Comparison of ENCODE assay signal across 8 cellular contexts in the genomic region with DNA sequence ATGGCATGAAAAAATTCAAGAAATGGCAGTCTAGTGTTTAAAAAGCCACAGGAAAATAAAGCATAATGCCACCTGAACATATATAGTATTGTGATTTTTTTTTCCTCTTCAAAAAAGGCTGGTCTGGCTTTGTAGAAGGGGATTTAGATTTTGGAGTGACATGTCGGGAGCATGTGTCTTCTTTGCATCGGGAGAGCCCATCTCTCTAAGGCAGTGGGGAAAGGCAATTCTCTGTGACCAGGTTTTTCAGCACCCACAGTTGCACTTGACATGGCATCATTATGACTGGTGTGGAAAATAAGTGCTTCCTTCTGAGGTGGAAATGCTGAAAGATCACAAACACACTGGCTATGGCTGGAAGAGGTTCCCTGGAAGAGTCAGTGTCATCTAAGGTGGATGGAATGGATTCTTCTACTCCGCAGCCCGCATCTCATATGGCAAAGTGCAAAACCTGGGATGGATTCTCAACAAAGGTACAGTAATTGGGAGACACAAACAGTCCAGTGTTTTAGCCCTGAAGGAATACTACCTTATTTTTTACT.
A peak's percentile ranks its signal among the peaks of the same experiment; 100 is the strongest.
DNase-seq lines count a peak whose midpoint lies in the region; ATAC-seq and TF ChIP-seq lines count a peak whose summit lies in the region.

No MANE protein-coding gene starts in this region.

- no peak overlapping the region for H3K4me3 Mint-ChIP-seq in activated CD8-positive, alpha-beta memory T cell treated with anti-CD3 and anti-CD28 coated beads, Interleukin-2, amount 10 ng/mL, durations not matched to agents 7 days and 5 days
- no peak overlapping the region for H3K4me3 Mint-ChIP-seq in activated naive CD4-positive, alpha-beta T cell treated with anti-CD3 and anti-CD28 coated beads for 36 hours

- no peaks in the 10 kb centered on the region for H3K79me1 ChIP-seq in trophoblast cell (ENCODE audit: low read length)

- H3K4me3 ChIP-seq in adrenal gland (peak overlapping the region in 1 of 4 donors; percentile 24), heart right ventricle (peak overlapping the region in 9 of 10 donors; percentile 1 to 48 (median 39)), trophoblast cell (ENCODE audit: low read depth, low read length) (no peak overlapping the region)

- intact Hi-C loops in adrenal gland (cut with DNase I): no loop called here
- intact Hi-C loops in heart right ventricle (cut with DNase I): loop anchor here in 2 of 10 donors (5.0 kb wide), 2 partner anchors 69 to 529 kb away; no protein-coding TSS in a partner anchor
- intact Hi-C loops in activated naive CD4-positive, alpha-beta T cell treated with anti-CD3 and anti-CD28 coated beads for 36 hours (cut with micrococcal nuclease): loop anchor here (10.0 kb wide), 1 partner anchor 992 kb away; no protein-coding TSS in a partner anchor

- H4K8ac ChIP-seq in trophoblast cell (ENCODE audit: low read depth, low read length): no peak overlapping the region

- CTCF ChIA-PET in activated CD8-positive, alpha-beta memory T cell treated with anti-CD3 and anti-CD28 coated beads, Interleukin-2, amount 10 ng/mL, durations not matched to agents 7 days and 5 days (lab: Charles Lee): no interaction called here
- CTCF ChIA-PET in activated naive CD4-positive, alpha-beta T cell treated with anti-CD3 and anti-CD28 coated beads for 36 hours (lab: Charles Lee): no interaction called here

- no peaks in the 10 kb centered on the region for H3K9me3 Mint-ChIP-seq in activated CD8-positive, alpha-beta memory T cell treated with anti-CD3 and anti-CD28 coated beads, Interleukin-2, amount 10 ng/mL, durations not matched to agents 7 days and 5 days (ENCODE audit: low read depth)
- H3K9me3 Mint-ChIP-seq in activated naive CD4-positive, alpha-beta T cell treated with anti-CD3 and anti-CD28 coated beads for 36 hours: no peaks in the 10 kb centered on the region

- no peak overlapping the region for H3K23ac ChIP-seq in trophoblast cell (ENCODE audit: low read length)

- H3K4me2 ChIP-seq in trophoblast cell (ENCODE audit: low read length): peak overlapping the region; percentile 26

- H3K27me3 ChIP-seq in adrenal gland (no peaks in the 10 kb centered on the region), heart right ventricle (peaks cover 0 to 49% (median 0%) of the 10 kb centered on the region in 7 donors), trophoblast cell (ENCODE audit: insufficient read depth, low read length) (peaks cover 17% of the 10 kb centered on the region)

- DNase-seq in DMS153 treated with DMSO at 0.1 percent for 48 hours (lab: John Stamatoyannopoulos, UW; ENCODE audit: unreplicated experiment) (peak; percentile 44), NCI-H146 treated with DMSO at 0.1 percent for 48 hours (lab: John Stamatoyannopoulos, UW; ENCODE audit: unreplicated experiment) (peak; percentile 17), adrenal gland (peak in 5 of 7 donors; percentile 33 to 53 (median 42)), heart right ventricle (peak in 1 of 2 donors; percentile 74), trophoblast cell (peak; percentile 66 to 92)
- no peak for DNase-seq in activated CD8-positive, alpha-beta memory T cell treated with anti-CD3 and anti-CD28 coated beads, Interleukin-2, amount 10 ng/mL, durations not matched to agents 7 days and 5 days
- DNase-seq in activated naive CD4-positive, alpha-beta T cell treated with anti-CD3 and anti-CD28 coated beads for 36 hours: no peak
- DNase-seq in activated CD8-positive, alpha-beta memory T cell treated with anti-CD3 and anti-CD28 coated beads for 24 hours: no peak

- WGBS in adrenal gland, 4 donors: 2 to 10% (median 4%) methylated on average over 4 of the region's 4 CpGs
- WGBS in heart right ventricle, 2 donors: 0 to 2% methylated on average over 4 of the region's 4 CpGs
- WGBS in trophoblast cell (ENCODE audit: extremely low coverage, insufficient coverage, insufficient read length): no CpG with 5 or more reads among the region's 4 CpGs

- H2AK5ac ChIP-seq in trophoblast cell (ENCODE audit: low read length): no peak overlapping the region

- H3K36me3 ChIP-seq in adrenal gland (replicated peaks in 1 of 2) (no peaks in the 10 kb centered on the region), heart right ventricle (no peaks in the 10 kb centered on the region), trophoblast cell (ENCODE audit: control insufficient read depth in 1 of 2, insufficient read depth in 2 of 2, low read length in 2 of 2) (no peaks in the 10 kb centered on the region)

- H3K27ac ChIP-seq in adrenal gland: no peak overlapping the region
- peak overlapping the region in 1 of 10 donors; percentile 27 for H3K27ac ChIP-seq in heart right ventricle
- H3K27ac ChIP-seq in trophoblast cell (ENCODE audit: low read depth, low read length): no peak overlapping the region

- H4K12ac ChIP-seq in trophoblast cell (ENCODE audit: low read depth, low read length): no peak overlapping the region

- peak in 1 of 2 donors; percentile 31 for TF ChIP-seq POLR2A in adrenal gland (IDR thresholded peaks at IDR 0.05)

- TF ChIP-seq CTCF in adrenal gland (IDR thresholded peaks at IDR 0.05): no peak
- no peak for TF ChIP-seq CTCF in heart right ventricle (IDR thresholded peaks at IDR 0.05)

- no peaks in the 10 kb centered on the region for H3K79me2 ChIP-seq in trophoblast cell (ENCODE audit: control insufficient read depth, insufficient read depth, low read length, poor library complexity)

- H2BK5ac ChIP-seq in trophoblast cell (ENCODE audit: low read depth, low read length, poor library complexity): no peak overlapping the region

- H3K14ac ChIP-seq in trophoblast cell (ENCODE audit: low read length): no peak overlapping the region

- H3K27me3 Mint-ChIP-seq in activated CD8-positive, alpha-beta memory T cell treated with anti-CD3 and anti-CD28 coated beads, Interleukin-2, amount 10 ng/mL, durations not matched to agents 7 days and 5 days: peaks cover 34% of the 10 kb centered on the region
- peaks cover 60% of the 10 kb centered on the region for H3K27me3 Mint-ChIP-seq in activated naive CD4-positive, alpha-beta T cell treated with anti-CD3 and anti-CD28 coated beads for 36 hours (ENCODE audit: low read depth)

- ATAC-seq in heart right ventricle: peak in 6 of 8 donors; percentile 30 to 81 (median 65)
- no peak for ATAC-seq in activated CD8-positive, alpha-beta memory T cell treated with anti-CD3 and anti-CD28 coated beads, Interleukin-2, amount 10 ng/mL, durations not matched to agents 7 days and 5 days

- no peak overlapping the region for H3K9ac ChIP-seq in trophoblast cell (ENCODE audit: low read length)

- peaks cover 2% of the 10 kb centered on the region for H3K36me3 Mint-ChIP-seq in activated CD8-positive, alpha-beta memory T cell treated with anti-CD3 and anti-CD28 coated beads, Interleukin-2, amount 10 ng/mL, durations not matched to agents 7 days and 5 days
- H3K36me3 Mint-ChIP-seq in activated naive CD4-positive, alpha-beta T cell treated with anti-CD3 and anti-CD28 coated beads for 36 hours (ENCODE audit: low read depth): no peaks in the 10 kb centered on the region

- H3K4me1 ChIP-seq in adrenal gland (replicated peaks in 1 of 2): peaks cover 4 to 18% of the 10 kb centered on the region in 2 donors
- H3K4me1 ChIP-seq in heart right ventricle: peaks cover 0 to 37% (median 18%) of the 10 kb centered on the region in 9 donors
- H3K4me1 ChIP-seq in trophoblast cell (ENCODE audit: control insufficient read depth in 1 of 2, insufficient read depth in 2 of 2, low read length in 2 of 2): peaks cover 10 to 16% of the 10 kb centered on the region in 2 experiments

- no peak overlapping the region for H2BK120ac ChIP-seq in trophoblast cell (ENCODE audit: insufficient read depth, low read length, poor library complexity)

- no peak overlapping the region for H2AFZ ChIP-seq in trophoblast cell (ENCODE audit: insufficient read depth, low read length, poor library complexity)

- H3K9me3 ChIP-seq in adrenal gland (replicated peaks in 1 of 3) (no peaks in the 10 kb centered on the region), heart right ventricle (no peaks in the 10 kb centered on the region), trophoblast cell (ENCODE audit: insufficient read depth, low read depth, low read length) (peaks cover 4% of the 10 kb centered on the region)

- no peak overlapping the region for H3K4ac ChIP-seq in trophoblast cell (ENCODE audit: low read depth, low read length)

- peaks cover 4% of the 10 kb centered on the region for H3K4me1 Mint-ChIP-seq in activated CD8-positive, alpha-beta memory T cell treated with anti-CD3 and anti-CD28 coated beads, Interleukin-2, amount 10 ng/mL, durations not matched to agents 7 days and 5 days
- H3K4me1 Mint-ChIP-seq in activated naive CD4-positive, alpha-beta T cell treated with anti-CD3 and anti-CD28 coated beads for 36 hours (ENCODE audit: low read depth): peaks cover 4% of the 10 kb centered on the region

- no peak overlapping the region for H2BK12ac ChIP-seq in trophoblast cell (ENCODE audit: low read length)

- H4K91ac ChIP-seq in trophoblast cell (ENCODE audit: low read depth, low read length): no peak overlapping the region

- no peak overlapping the region for H3K27ac Mint-ChIP-seq in activated CD8-positive, alpha-beta memory T cell treated with anti-CD3 and anti-CD28 coated beads, Interleukin-2, amount 10 ng/mL, durations not matched to agents 7 days and 5 days
- no peak overlapping the region for H3K27ac Mint-ChIP-seq in activated naive CD4-positive, alpha-beta T cell treated with anti-CD3 and anti-CD28 coated beads for 36 hours

- no peak overlapping the region for H3K18ac ChIP-seq in trophoblast cell (ENCODE audit: low read length)

Comparison
In these comparisons a context has a peak if more than half of its experiments do, and no peak if none do; other contexts are left out.
1. DNase-seq: peak in DMS153 treated with DMSO at 0.1 percent for 48 hours (single experiment), NCI-H146 treated with DMSO at 0.1 percent for 48 hours (single experiment), adrenal gland (5 of 7) and trophoblast cell (2 of 2); none in activated CD8-positive, alpha-beta memory T cell treated with anti-CD3 and anti-CD28 coated beads, Interleukin-2, amount 10 ng/mL, durations not matched to agents 7 days and 5 days (single experiment), activated naive CD4-positive, alpha-beta T cell treated with anti-CD3 and anti-CD28 coated beads for 36 hours (single experiment) and activated CD8-positive, alpha-beta memory T cell treated with anti-CD3 and anti-CD28 coated beads for 24 hours (single experiment).